Comparison of ENCODE assay signal across 1 cellular context in the genomic region with DNA sequence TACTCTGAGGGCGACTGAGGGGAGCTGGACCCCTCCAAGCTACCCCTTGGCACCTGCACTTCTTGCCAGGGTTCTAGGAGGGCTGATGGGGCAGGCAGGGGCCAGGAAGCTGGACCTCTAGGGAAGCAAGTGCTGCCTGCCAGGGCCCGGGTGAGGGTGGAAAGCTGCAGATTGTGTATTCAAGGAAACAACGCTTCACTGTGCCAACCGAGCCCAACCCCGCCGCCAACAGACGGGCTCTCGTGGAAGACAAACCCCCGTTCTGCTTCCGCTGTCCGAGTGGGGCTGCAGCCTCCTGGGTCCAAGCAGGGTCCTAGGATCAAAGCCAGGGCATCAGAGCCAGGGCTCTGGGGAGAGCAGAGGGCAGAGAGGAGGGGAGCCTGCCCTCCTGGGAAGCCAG.
TF ChIP-seq lines count a peak whose summit lies in the region.

No MANE protein-coding gene starts in this region.

TF ChIP-seq in K562, 482 proteins besides CTCF, POLR2A, EP300 and RAD21:
- no peak for TF ChIP-seq ZNF79 (CRISPR knock-in tag; IDR thresholded peaks at IDR 0.05; ENCODE audit: low read depth)
- TF ChIP-seq RFX1 (IDR thresholded peaks at IDR 0.05), result no peak
- no peak for TF ChIP-seq ZBED1 (IDR thresholded peaks at IDR 0.05)
- TF ChIP-seq MIER1 (IDR thresholded peaks at IDR 0.05; ENCODE audit: low read depth), result no peak
- TF ChIP-seq RBFOX2 (IDR thresholded peaks at IDR 0.05; ENCODE audit: low read depth, low read length), result peak; percentile 39; the same call in 1 of the 2 replicates
- TF ChIP-seq, protein P1, sequence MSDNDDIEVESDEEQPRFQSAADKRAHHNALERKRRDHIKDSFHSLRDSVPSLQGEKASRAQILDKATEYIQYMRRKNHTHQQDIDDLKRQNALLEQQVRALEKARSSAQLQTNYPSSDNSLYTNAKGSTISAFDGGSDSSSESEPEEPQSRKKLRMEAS (CRISPR knock-in tag; IDR thresholded peaks at IDR 0.05), result no peak
- TF ChIP-seq SRSF3 (IDR thresholded peaks at IDR 0.05; ENCODE audit: insufficient read depth, low read length), result 0 out of 2 replicates have a peak, but pooled peaks have one; percentile 34
- TF ChIP-seq XRCC3 (IDR thresholded peaks at IDR 0.05), result no peak
- no peak for TF ChIP-seq SMARCA5 (IDR thresholded peaks at IDR 0.05)
- TF ChIP-seq, protein P2, sequence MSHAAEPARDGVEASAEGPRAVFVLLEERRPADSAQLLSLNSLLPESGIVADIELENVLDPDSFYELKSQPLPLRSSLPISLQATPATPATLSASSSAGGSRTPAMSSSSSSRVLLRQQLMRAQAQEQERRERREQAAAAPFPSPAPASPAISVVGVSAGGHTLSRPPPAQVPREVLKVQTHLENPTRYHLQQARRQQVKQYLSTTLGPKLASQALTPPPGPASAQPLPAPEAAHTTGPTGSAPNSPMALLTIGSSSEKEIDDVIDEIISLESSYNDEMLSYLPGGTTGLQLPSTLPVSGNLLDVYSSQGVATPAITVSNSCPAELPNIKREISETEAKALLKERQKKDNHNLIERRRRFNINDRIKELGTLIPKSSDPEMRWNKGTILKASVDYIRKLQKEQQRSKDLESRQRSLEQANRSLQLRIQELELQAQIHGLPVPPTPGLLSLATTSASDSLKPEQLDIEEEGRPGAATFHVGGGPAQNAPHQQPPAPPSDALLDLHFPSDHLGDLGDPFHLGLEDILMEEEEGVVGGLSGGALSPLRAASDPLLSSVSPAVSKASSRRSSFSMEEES (CRISPR knock-in tag; IDR thresholded peaks at IDR 0.05), result no peak
- TF ChIP-seq HMG20B (CRISPR knock-in tag; IDR thresholded peaks at IDR 0.05), result no peak
- TF ChIP-seq SIX5 (IDR thresholded peaks at IDR 0.05; ENCODE audit: borderline replicate concordance in 1 of 2, insufficient read depth in 1 of 2, low read depth in 1 of 2, low read length in 2 of 2), result no peak
- no peak for TF ChIP-seq UBTF (IDR thresholded peaks at IDR 0.05; ENCODE audit: borderline replicate concordance in 1 of 2, low read depth in 2 of 2, low read length in 2 of 2)
